In the genomic region with DNA sequence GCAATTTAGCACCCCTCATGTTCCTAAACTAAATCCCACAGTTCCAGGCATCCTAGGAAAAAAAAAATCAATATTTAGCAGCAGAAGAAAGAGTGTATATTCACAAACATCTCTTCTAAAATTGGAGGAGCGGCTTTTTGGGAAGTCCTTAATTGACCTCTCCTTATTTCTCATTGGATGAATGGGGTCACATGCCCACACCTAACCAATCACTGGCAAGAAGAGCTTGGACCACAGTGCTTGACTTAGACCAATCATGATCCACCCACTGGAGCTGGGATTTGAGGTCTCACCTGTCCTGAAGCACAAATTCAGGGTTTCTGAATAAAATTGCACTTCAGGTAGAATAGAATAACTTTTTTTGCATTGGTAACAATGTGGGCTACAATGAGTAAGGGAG, we compare ENCODE assay signal across 1 cellular context.
TF ChIP-seq lines count a peak whose summit lies in the region.

No MANE protein-coding gene starts in this region.

TF ChIP-seq in GM12878, 131 proteins besides CTCF, POLR2A, EP300 and RAD21:
- TF ChIP-seq TCF7 (IDR thresholded peaks at IDR 0.05; ENCODE audit: borderline replicate concordance) (no peak), USF1 (IDR thresholded peaks at IDR 0.05; ENCODE audit: borderline replicate concordance, extremely low read length, insufficient read depth, low read depth, low read length) (peak; percentile 60)
